Comparison of ENCODE assay signal across 25 cellular contexts in the genomic region with DNA sequence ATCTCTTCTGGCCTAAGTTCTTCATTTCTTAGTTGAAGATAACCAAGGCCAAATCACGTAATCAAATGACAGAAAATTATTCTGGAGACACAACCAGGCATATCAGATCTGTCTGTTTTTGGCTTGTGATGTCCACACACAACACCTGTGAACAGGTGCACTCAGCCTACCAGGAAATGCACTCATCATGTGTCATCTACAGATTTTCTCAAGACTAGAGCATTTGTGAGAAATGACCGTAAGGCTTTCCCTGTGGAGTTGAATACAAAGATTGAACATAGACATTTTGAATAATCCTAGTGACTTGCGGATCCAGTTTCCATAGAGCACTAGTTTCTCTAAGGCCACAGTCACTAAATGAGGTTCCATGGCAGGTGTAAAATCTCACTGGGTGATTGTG. TPM values are rescaled to one million over a fixed set of nuclear protein-coding genes. Genes with fewer than 3 reads are reported as not detected.
"Had no signal": no experiment of that assay in that cellular context is flagged by ENCODE, and none has a peak within 500 bp of the region (broad histone marks: within the 10 kb centered on the region; RNA-seq: fewer than 3 reads in every experiment).

No MANE protein-coding gene starts in this region.

- H3K27me3 ChIP-seq: esophagus muscularis mucosa, gastroesophageal sphincter, ovary, right atrium auricular region, sigmoid colon, stomach, transverse colon had no signal

- H3K9me3 ChIP-seq: esophagus muscularis mucosa, gastroesophageal sphincter, mucosa of descending colon, ovary, right atrium auricular region, sigmoid colon, stomach, thoracic aorta, transverse colon had no signal

- H3K27ac ChIP-seq: esophagus muscularis mucosa, gastroesophageal sphincter, ovary, right atrium auricular region, sigmoid colon, skin epidermis, stomach, thoracic aorta, transverse colon had no signal

- H3K4me3 ChIP-seq: esophagus muscularis mucosa, gastroesophageal sphincter, lung, mucosa of descending colon, ovary, right atrium auricular region, sigmoid colon, skin epidermis, stomach, thoracic aorta, transverse colon had no signal

- DNase-seq: cerebellar nuclear complex; endodermal cell; glutamatergic neuron; immature natural killer cell; kidney; left colon; left ventricle myocardium superior; mesendoderm; mucosa of descending colon; naive thymus-derived CD8-positive, alpha-beta T cell; ovary; sigmoid colon; stimulated activated CD4-positive, alpha-beta T cell treated with anti-CD3 and anti-CD28 coated beads, Interleukin-2, amount 100 ng/mL, for 24 hours; stimulated activated CD4-positive, alpha-beta T cell treated with anti-CD3 and anti-CD28 coated beads, Interleukin-4, amount 100 ng/mL, for 4 hours; stimulated activated naive CD4-positive, alpha-beta T cell; stomach; substantia nigra; transverse colon had no signal

- ATAC-seq: gastroesophageal sphincter; left colon; left ventricle myocardium superior; mucosa of descending colon; naive thymus-derived CD8-positive, alpha-beta T cell had no signal

- H3K4me1 ChIP-seq: esophagus muscularis mucosa, gastroesophageal sphincter, right atrium auricular region, stomach, transverse colon had no signal

- H3K36me3 ChIP-seq: esophagus muscularis mucosa, gastroesophageal sphincter, ovary, right atrium auricular region, sigmoid colon, stomach, thoracic aorta, transverse colon had no signal

RNA-seq across cellular contexts. Expression of a gene that starts 26.7 kb away (rescaled TPM):
- total RNA-seq: endodermal cell had no signal
- polyA plus RNA-seq: neural cell had no signal
